In genomic region chr10:50739618-50740350, GRCh38 we compare ENCODE assay signal across 8 cellular contexts. TPM values are rescaled to one million over a fixed set of nuclear protein-coding genes. Genes with fewer than 3 reads are reported as not detected.
A peak's percentile ranks its signal among the peaks of the same experiment; 100 is the strongest.
DNase-seq lines count a peak whose midpoint lies in the region; ATAC-seq and TF ChIP-seq lines count a peak whose summit lies in the region.

Gene ASAH2B, plus strand, starts transcription at chr10:50739936. Its CDS starts 5,195 bp downstream, at chr10:50745131.

- H3K36me3 ChIP-seq in GM23338 (ENCODE audit: insufficient read depth), result no peaks in the 10 kb centered on the region
- no peaks in the 10 kb centered on the region for H3K36me3 ChIP-seq in upper lobe of right lung

- peaks cover 11% of the 10 kb centered on the region; the same call in 1 of the 3 replicates for H3K4me1 Mint-ChIP-seq in GM23338
- H3K4me1 Mint-ChIP-seq in T-cell, result peaks cover 28 to 41% (median 34%) of the 10 kb centered on the region in 3 donors
- H3K4me1 Mint-ChIP-seq in progenitor cell of endocrine pancreas (ENCODE audit: low read depth), result peaks cover 6% of the 10 kb centered on the region

- no peaks in the 10 kb centered on the region for H3K27me3 Mint-ChIP-seq in GM23338 (ENCODE audit: insufficient read depth, low read depth, poor library complexity)
- H3K27me3 Mint-ChIP-seq in T-cell, result peaks cover 0 to 3% of the 10 kb centered on the region in 2 donors
- H3K27me3 Mint-ChIP-seq in progenitor cell of endocrine pancreas, result peaks cover 15% of the 10 kb centered on the region

- H3K27me3 ChIP-seq in GM23338 (ENCODE audit: insufficient read depth), result no peaks in the 10 kb centered on the region
- no peaks in the 10 kb centered on the region for H3K27me3 ChIP-seq in upper lobe of right lung

- CTCF ChIA-PET in T-cell (lab: Charles Lee), result no interaction called here

- H3K4me1 ChIP-seq in GM23338 (ENCODE audit: insufficient read depth) (peaks cover 3% of the 10 kb centered on the region; the same call in 1 of the 2 replicates), upper lobe of right lung (peaks cover 10% of the 10 kb centered on the region)

- H3K4me3 Mint-ChIP-seq in GM23338 (peak within 1 kb of the TSS; percentile 96), T-cell (peak within 1 kb of the TSS; percentile 95 to 99 (median 96)), progenitor cell of endocrine pancreas (ENCODE audit: low read depth) (peak within 1 kb of the TSS; percentile 92)

- H3K4me3 ChIP-seq in GM23338 (peak within 1 kb of the TSS; percentile 83), LNCaP clone FGC (ENCODE audit: low read depth, low read length) (peak within 1 kb of the TSS; percentile 75), upper lobe of right lung (peak within 1 kb of the TSS; percentile 62)

- no peaks in the 10 kb centered on the region for H4K20me1 ChIP-seq in GM23338 (replicated peaks; ENCODE audit: insufficient read depth)

- no peaks in the 10 kb centered on the region for H3K9me3 ChIP-seq in upper lobe of right lung

- no peak for TF ChIP-seq CTCF in GM23338 (conservative IDR thresholded peaks at IDR 0.05; ENCODE audit: low read depth in 2 of 2)
- TF ChIP-seq CTCF in LNCaP clone FGC (IDR thresholded peaks at IDR 0.05; ENCODE audit: control insufficient read depth, extremely low read depth, insufficient read depth), result no peak
- no peak for TF ChIP-seq CTCF in progenitor cell of endocrine pancreas (IDR thresholded peaks at IDR 0.05; ENCODE audit: unreplicated experiment)
- TF ChIP-seq CTCF in upper lobe of right lung (IDR thresholded peaks at IDR 0.05), result no peak

- H3K36me3 Mint-ChIP-seq in GM23338 (ENCODE audit: low read depth) (no peaks in the 10 kb centered on the region; the same call in 2 of the 3 replicates), T-cell (no peaks in the 10 kb centered on the region), progenitor cell of endocrine pancreas (ENCODE audit: insufficient read depth) (no peaks in the 10 kb centered on the region)

- POLR2A ChIA-PET in T-cell (lab: Charles Lee), result interaction anchor here in 1 of 2 donors (0.7 kb wide), 1 partner anchor 319 kb away, joined by 3 read pairs; no protein-coding TSS in a partner anchor

- ATAC-seq in GM23338, result peak; percentile 88
- peak; percentile 79 to 85 (median 82) for ATAC-seq in T-cell (replicated peaks in 1 of 4)
- peak; percentile 85 for ATAC-seq in left ventricle myocardium superior
- ATAC-seq in upper lobe of right lung, result peak; percentile 89

- peak; percentile 81 for DNase-seq in EL
- peak; percentile 85 for DNase-seq in GM23338 (ENCODE audit: low spot score)
- peak; percentile 59 for DNase-seq in LNCaP clone FGC (ENCODE audit: low read depth)
- DNase-seq in T-cell, result peak; percentile 54 to 79 (median 69)
- peak; percentile 65 for DNase-seq in amniotic stem cell (lab: John Stamatoyannopoulos, UW)
- DNase-seq in left ventricle myocardium superior, result peak; percentile 85
- DNase-seq in progenitor cell of endocrine pancreas (ENCODE audit: low spot score, unreplicated experiment), result peak; percentile 57
- peak; percentile 89 for DNase-seq in upper lobe of right lung

- H3K9me2 ChIP-seq in GM23338 (ENCODE audit: insufficient read depth), result no peaks in the 10 kb centered on the region

- H3K4me2 ChIP-seq in GM23338, result peak within 1 kb of the TSS; percentile 88

- 0 out of 2 replicates have a peak, but pooled peaks cover 5% of the 10 kb centered on the region for H3F3A ChIP-seq in GM23338 (replicated peaks; ENCODE audit: low read depth)

- peak within 1 kb of the TSS; percentile 99 for H2AFZ ChIP-seq in GM23338

- peak within 1 kb of the TSS; percentile 55; the same call in 1 of the 2 replicates for H3K27ac ChIP-seq in GM23338 (ENCODE audit: low read depth)
- H3K27ac ChIP-seq in upper lobe of right lung, result peak within 1 kb of the TSS; percentile 78

- H3K27ac Mint-ChIP-seq in GM23338 (peak within 1 kb of the TSS; percentile 96), T-cell (peak within 1 kb of the TSS; percentile 85 to 95), progenitor cell of endocrine pancreas (peak within 1 kb of the TSS; percentile 94)

- peaks cover 5% of the 10 kb centered on the region; the same call in 1 of the 2 replicates for H3K79me2 ChIP-seq in GM23338 (replicated peaks; ENCODE audit: insufficient read depth)

- H3K9me3 Mint-ChIP-seq in GM23338 (no peaks in the 10 kb centered on the region), T-cell (no peaks in the 10 kb centered on the region), progenitor cell of endocrine pancreas (ENCODE audit: low read depth) (no peaks in the 10 kb centered on the region)

- intact Hi-C loops in left ventricle myocardium superior (cut with micrococcal nuclease) (no loop called here), upper lobe of right lung (cut with DNase I) (no loop called here)

TF ChIP-seq in GM23338, 12 proteins besides CTCF, POLR2A, EP300 and RAD21 (continues in another document):
- TF ChIP-seq, protein P1, sequence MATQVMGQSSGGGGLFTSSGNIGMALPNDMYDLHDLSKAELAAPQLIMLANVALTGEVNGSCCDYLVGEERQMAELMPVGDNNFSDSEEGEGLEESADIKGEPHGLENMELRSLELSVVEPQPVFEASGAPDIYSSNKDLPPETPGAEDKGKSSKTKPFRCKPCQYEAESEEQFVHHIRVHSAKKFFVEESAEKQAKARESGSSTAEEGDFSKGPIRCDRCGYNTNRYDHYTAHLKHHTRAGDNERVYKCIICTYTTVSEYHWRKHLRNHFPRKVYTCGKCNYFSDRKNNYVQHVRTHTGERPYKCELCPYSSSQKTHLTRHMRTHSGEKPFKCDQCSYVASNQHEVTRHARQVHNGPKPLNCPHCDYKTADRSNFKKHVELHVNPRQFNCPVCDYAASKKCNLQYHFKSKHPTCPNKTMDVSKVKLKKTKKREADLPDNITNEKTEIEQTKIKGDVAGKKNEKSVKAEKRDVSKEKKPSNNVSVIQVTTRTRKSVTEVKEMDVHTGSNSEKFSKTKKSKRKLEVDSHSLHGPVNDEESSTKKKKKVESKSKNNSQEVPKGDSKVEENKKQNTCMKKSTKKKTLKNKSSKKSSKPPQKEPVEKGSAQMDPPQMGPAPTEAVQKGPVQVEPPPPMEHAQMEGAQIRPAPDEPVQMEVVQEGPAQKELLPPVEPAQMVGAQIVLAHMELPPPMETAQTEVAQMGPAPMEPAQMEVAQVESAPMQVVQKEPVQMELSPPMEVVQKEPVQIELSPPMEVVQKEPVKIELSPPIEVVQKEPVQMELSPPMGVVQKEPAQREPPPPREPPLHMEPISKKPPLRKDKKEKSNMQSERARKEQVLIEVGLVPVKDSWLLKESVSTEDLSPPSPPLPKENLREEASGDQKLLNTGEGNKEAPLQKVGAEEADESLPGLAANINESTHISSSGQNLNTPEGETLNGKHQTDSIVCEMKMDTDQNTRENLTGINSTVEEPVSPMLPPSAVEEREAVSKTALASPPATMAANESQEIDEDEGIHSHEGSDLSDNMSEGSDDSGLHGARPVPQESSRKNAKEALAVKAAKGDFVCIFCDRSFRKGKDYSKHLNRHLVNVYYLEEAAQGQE (IDR thresholded peaks at IDR 0.05; ENCODE audit: unreplicated experiment), result no peak
- no peak for TF ChIP-seq EZH2phosphoT487 (IDR thresholded peaks at IDR 0.05; ENCODE audit: unreplicated experiment)
- no peak for TF ChIP-seq ETS1 (IDR thresholded peaks at IDR 0.05)
- no peak for TF ChIP-seq EZH2 (IDR thresholded peaks at IDR 0.05; ENCODE audit: low read depth, unreplicated experiment)
- peak; percentile 85 for TF ChIP-seq POLR2AphosphoS5 (IDR thresholded peaks at IDR 0.05; ENCODE audit: low read depth)
- TF ChIP-seq ZNF114 (CRISPR knock-in tag; IDR thresholded peaks at IDR 0.05), result no peak
- TF ChIP-seq ZNF331 (CRISPR knock-in tag; IDR thresholded peaks at IDR 0.05; ENCODE audit: low read depth), result no peak
- TF ChIP-seq STAT1 (IDR thresholded peaks at IDR 0.05; ENCODE audit: unreplicated experiment), result no peak
- TF ChIP-seq CREB1 (CRISPR knock-in tag; IDR thresholded peaks at IDR 0.05; ENCODE audit: low read depth), result peak; percentile 76
- TF ChIP-seq JUNB (IDR thresholded peaks at IDR 0.05; ENCODE audit: unreplicated experiment), result no peak

RNA-seq across cellular contexts. Expression of gene ASAH2B, which starts in this region (rescaled TPM):
- total RNA-seq in GM23338 (2014; rRNA removed; shearing (Covaris generic)), result 9.1 and 11.7 TPM in 2 replicates
- polyA plus RNA-seq in GM23338 (2016; fragmentation: Nextera tagmentation; extraction: Ambion mirVana), result 4.4 and 6.9 TPM in 2 replicates
- 1 to 10 TPM; 1.9 to 6.6 (median 4.4) TPM for total RNA-seq in T-cell
- total RNA-seq in left ventricle myocardium superior, result 4.8 TPM
- total RNA-seq in progenitor cell of endocrine pancreas, result 7.2 and 8.6 TPM in 2 replicates
- total RNA-seq in upper lobe of right lung, result 3.4 TPM

Comparison
In these comparisons a context has a peak if more than half of its experiments do, and no peak if none do; other contexts are left out.
1. Peak in every context shown above with its lines: DNase-seq, ATAC-seq, H3K4me3 ChIP-seq and H3K27ac ChIP-seq.